Comparison of ENCODE assay signal across 10 cellular contexts in genomic region chr14:21102472-21103164, GRCh38. TPM values are rescaled to one million over a fixed set of nuclear protein-coding genes. Genes with fewer than 3 reads are reported as not detected.
DNase-seq lines count a peak whose midpoint lies in the region; ATAC-seq and TF ChIP-seq lines count a peak whose summit lies in the region.
"Had no signal": no experiment of that assay in that cellular context is flagged by ENCODE, and none has a peak within 500 bp of the region (broad histone marks: within the 10 kb centered on the region; RNA-seq: fewer than 3 reads in every experiment).

No MANE protein-coding gene starts in this region.

- H3K4me3 Mint-ChIP-seq in activated T-cell treated with anti-CD3 and anti-CD28 coated beads, Interleukin-2, amount 50 U/mL, for 72 hours: peak overlapping the region; percentile 90 to 94

- no peaks in the 10 kb centered on the region for H3K9me3 ChIP-seq in WERI-Rb-1 (ENCODE audit: severe bottlenecking)
- no peaks in the 10 kb centered on the region for H3K9me3 ChIP-seq in iPS-20b (ENCODE audit: insufficient read depth, low read depth, low read length)
- no peaks in the 10 kb centered on the region for H3K9me3 ChIP-seq in thoracic aorta

- no peak for DNase-seq in activated T-cell treated with anti-CD3 and anti-CD28 coated beads, Interleukin-2, amount 50 U/mL, for 72 hours
- no peak for DNase-seq in activated T-cell treated with anti-CD3 and anti-CD28 coated beads, Interleukin-2, amount 50 U/mL, for 48 hours
- DNase-seq in WERI-Rb-1 (peak; percentile 30), thoracic aorta (ENCODE audit: low spot score) (no peak), hepatic stellate cell (ENCODE audit: low spot score) (no peak), hypothalamus (lab: John Stamatoyannopoulos, UW) (no peak)

- H3K4me3 ChIP-seq in WERI-Rb-1 (ENCODE audit: low read depth, low read length) (peak overlapping the region; percentile 85), iPS-20b (ENCODE audit: low read length) (peak overlapping the region; percentile 90), thoracic aorta (peak overlapping the region; percentile 84)

- peak overlapping the region; percentile 100; the same call in 1 of the 2 replicates for H3K9ac ChIP-seq in iPS-20b (ENCODE audit: low read depth, low read length)

- H3K4me1 ChIP-seq in iPS-20b (ENCODE audit: insufficient read depth, low read length): peaks cover 39% of the 10 kb centered on the region
- peaks cover 5 to 49% of the 10 kb centered on the region in 2 donors for H3K4me1 ChIP-seq in thoracic aorta (ENCODE audit: control insufficient read depth in 1 of 2, low read depth in 2 of 2)

- TF ChIP-seq CTCF in WERI-Rb-1 (IDR thresholded peaks at IDR 0.05; ENCODE audit: low read depth, low read length) (no peak), thoracic aorta (IDR thresholded peaks at IDR 0.05) (no peak)

- no peak for ATAC-seq in activated T-cell treated with anti-CD3 and anti-CD28 coated beads, Interleukin-2, amount 50 U/mL, for 72 hours (replicated peaks in 1 of 2)
- ATAC-seq in thoracic aorta (ENCODE audit: insufficient number of reproducible peaks, low FRiP score, low read depth): no peak
- no peak for ATAC-seq in HG02759 (IDR thresholded peaks at IDR 0.05; ENCODE audit: unreplicated experiment)

- H3K27ac Mint-ChIP-seq in activated T-cell treated with anti-CD3 and anti-CD28 coated beads, Interleukin-2, amount 50 U/mL, for 72 hours: peak overlapping the region; percentile 10

- H3K36me3 ChIP-seq in WERI-Rb-1: no peaks in the 10 kb centered on the region
- no peaks in the 10 kb centered on the region for H3K36me3 ChIP-seq in iPS-20b (ENCODE audit: insufficient read depth, low read depth, low read length)
- no peaks in the 10 kb centered on the region for H3K36me3 ChIP-seq in thoracic aorta

- H3K36me3 Mint-ChIP-seq in activated T-cell treated with anti-CD3 and anti-CD28 coated beads, Interleukin-2, amount 50 U/mL, for 72 hours (ENCODE audit: insufficient read depth in 2 of 2): peaks cover 0 to 2% of the 10 kb centered on the region in 2 donors

- H3K27me3 Mint-ChIP-seq in activated T-cell treated with anti-CD3 and anti-CD28 coated beads, Interleukin-2, amount 50 U/mL, for 72 hours (ENCODE audit: low read depth): peaks cover 6% of the 10 kb centered on the region

- H3K27me3 ChIP-seq in WERI-Rb-1 (ENCODE audit: insufficient read depth, low read depth, severe bottlenecking) (no peaks in the 10 kb centered on the region), iPS-20b (ENCODE audit: insufficient read depth, low read length) (no peaks in the 10 kb centered on the region), thoracic aorta (replicated peaks; ENCODE audit: insufficient read depth) (no peaks in the 10 kb centered on the region)

- H3K27ac ChIP-seq in WERI-Rb-1: peak overlapping the region; percentile 99; the same call in 1 of the 2 replicates
- peak overlapping the region; percentile 8 for H3K27ac ChIP-seq in iPS-20b (ENCODE audit: low read length)
- H3K27ac ChIP-seq in thoracic aorta: peak overlapping the region in 1 of 2 donors; percentile 99

- no peaks in the 10 kb centered on the region for H3K9me3 Mint-ChIP-seq in activated T-cell treated with anti-CD3 and anti-CD28 coated beads, Interleukin-2, amount 50 U/mL, for 72 hours

- peaks cover 54% of the 10 kb centered on the region for H3K4me1 Mint-ChIP-seq in activated T-cell treated with anti-CD3 and anti-CD28 coated beads, Interleukin-2, amount 50 U/mL, for 72 hours (ENCODE audit: low read depth)

RNA-seq across cellular contexts. Expression of gene TMEM253, which starts 1.8 kb away (rescaled TPM):
- under 1 TPM in 1 of 2 donors, not detected in 1; 0.35 TPM for total RNA-seq in activated T-cell treated with anti-CD3 and anti-CD28 coated beads, Interleukin-2, amount 50 U/mL, for 72 hours
- not detected for total RNA-seq in thoracic aorta
- total RNA-seq: T-helper 1 cell treated with Interleukin-12 subunit alpha and Interleukin-12 subunit beta and Interleukin-4 antibody, amounts not matched to agents 30 ng/mL and 1 ng/mL, for 36 hours had no signal

RNA-seq across cellular contexts. Expression of gene ZNF219, which starts 4.2 kb away (rescaled TPM):
- total RNA-seq in activated T-cell treated with anti-CD3 and anti-CD28 coated beads, Interleukin-2, amount 50 U/mL, for 72 hours: 10 to 100 TPM; 11.2 to 12.4 TPM
- total RNA-seq in thoracic aorta: 10 to 100 TPM; 34.7 to 74.2 TPM

RNA-seq across cellular contexts. Expression of gene ARHGEF40, which starts 32.5 kb away (rescaled TPM):
- under 1 TPM; 0.26 to 0.37 TPM for total RNA-seq in activated T-cell treated with anti-CD3 and anti-CD28 coated beads, Interleukin-2, amount 50 U/mL, for 72 hours
- 10 to 100 TPM; 51.0 to 61.7 TPM for total RNA-seq in thoracic aorta
- total RNA-seq: T-helper 1 cell treated with Interleukin-12 subunit alpha and Interleukin-12 subunit beta and Interleukin-4 antibody, amounts not matched to agents 30 ng/mL and 1 ng/mL, for 36 hours had no signal

RNA-seq across cellular contexts. Expression of gene RNASE8, which starts 45.0 kb away (rescaled TPM):
- not detected for total RNA-seq in activated T-cell treated with anti-CD3 and anti-CD28 coated beads, Interleukin-2, amount 50 U/mL, for 72 hours
- not detected for total RNA-seq in thoracic aorta
- total RNA-seq: mononuclear cell; T-helper 1 cell treated with Interleukin-12 subunit alpha and Interleukin-12 subunit beta and Interleukin-4 antibody, amounts not matched to agents 30 ng/mL and 1 ng/mL, for 36 hours had no signal

RNA-seq across cellular contexts. Expression of gene OR5AU1, which starts 53.2 kb away (rescaled TPM):
- not detected for total RNA-seq in activated T-cell treated with anti-CD3 and anti-CD28 coated beads, Interleukin-2, amount 50 U/mL, for 72 hours
- not detected for total RNA-seq in thoracic aorta
- total RNA-seq: mononuclear cell; T-helper 1 cell treated with Interleukin-12 subunit alpha and Interleukin-12 subunit beta and Interleukin-4 antibody, amounts not matched to agents 30 ng/mL and 1 ng/mL, for 36 hours had no signal

Comparison
In these comparisons a context has a peak if more than half of its experiments do, and no peak if none do; other contexts are left out.
1. RNA of gene ARHGEF40, which starts 32.5 kb away (total RNA-seq): 51.0 to 61.7 TPM in thoracic aorta; 0.26 to 0.37 TPM in activated T-cell treated with anti-CD3 and anti-CD28 coated beads, Interleukin-2, amount 50 U/mL, for 72 hours; every median in the first group is over 10 times any median in the second.
2. Peak in every context shown above with its lines, with median percentiles within 50 percentile points of each other: H3K4me3 ChIP-seq.